ENCODE assay signal across 22 cellular contexts in the genomic region with DNA sequence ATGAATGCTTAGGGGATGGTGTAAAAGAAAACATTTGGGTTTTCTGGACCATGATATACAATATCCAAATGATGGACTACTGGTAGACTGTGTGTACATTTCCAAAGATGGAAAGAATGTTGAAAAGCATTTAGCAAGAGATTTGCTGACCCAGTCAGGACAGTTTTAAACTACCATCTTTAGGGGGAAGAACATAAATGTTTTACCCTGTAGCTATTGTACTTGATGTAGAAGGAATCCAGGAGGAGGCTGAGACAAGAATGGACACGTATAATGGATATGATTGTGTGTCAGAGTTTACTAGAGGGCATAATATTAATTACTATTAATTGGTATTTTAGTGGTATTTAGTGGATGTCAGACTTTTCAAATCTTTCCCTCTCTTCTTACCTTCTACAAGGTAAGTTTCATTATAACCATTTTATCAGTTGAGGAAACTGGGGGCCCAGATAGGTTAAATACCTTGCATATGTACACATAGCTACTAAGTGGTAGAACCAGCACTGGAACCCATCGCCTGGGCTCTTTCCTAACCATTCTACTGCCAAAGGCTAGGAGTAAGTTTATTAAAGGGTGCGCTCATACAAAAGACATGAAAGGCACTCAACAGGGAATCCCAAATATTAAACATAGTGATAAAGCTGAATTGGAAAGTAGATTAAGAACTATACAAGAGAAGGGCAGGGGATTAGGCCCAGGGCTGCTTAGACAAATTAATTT. TPM values are rescaled to one million over a fixed set of nuclear protein-coding genes. Genes with fewer than 3 reads are reported as not detected.
DNase-seq lines count a peak whose midpoint lies in the region; ATAC-seq, FAIRE-seq and TF ChIP-seq lines count a peak whose summit lies in the region.
"Had no signal": no experiment of that assay in that cellular context is flagged by ENCODE, and none has a peak within 500 bp of the region (broad histone marks: within the 10 kb centered on the region; RNA-seq: fewer than 3 reads in every experiment).

No MANE protein-coding gene starts in this region.

- no peak overlapping the region for H4K8ac ChIP-seq in IMR-90 (ENCODE audit: low read depth in 2 of 2, low read length in 2 of 2)

- no peak overlapping the region for H2BK15ac ChIP-seq in IMR-90 (ENCODE audit: low read depth, low read length)

- no peaks in the 10 kb centered on the region for H3K36me3 ChIP-seq in IMR-90 (ENCODE audit: control insufficient read depth, insufficient read depth, low read length)
- H3K36me3 ChIP-seq in bronchial epithelial cell (ENCODE audit: control insufficient read depth, insufficient read depth, low read length), result no peaks in the 10 kb centered on the region
- H3K36me3 ChIP-seq: BLaER1 treated with 17β-estradiol and CSF1 and Interleukin-3, amounts not matched to agents 10 nM and 100 nM had no signal

- no peak overlapping the region for H3K14ac ChIP-seq in IMR-90 (replicated peaks; ENCODE audit: low read depth, low read length)

- no peaks in the 10 kb centered on the region for H3K9me3 ChIP-seq in IMR-90 (ENCODE audit: control insufficient read depth, insufficient read depth, low read length)
- H3K9me3 ChIP-seq: A549; BLaER1 treated with 17β-estradiol and CSF1 and Interleukin-3, amounts not matched to agents 10 nM and 100 nM; Caco-2 had no signal

- no TSS peak for BruUV-seq in IMR-90 (replicated peaks; lab: Mats Ljungman, UMichigan)

- no peaks in the 10 kb centered on the region for H3K9me3 Mint-ChIP-seq in mesothelial cell of epicardium
- H3K9me3 Mint-ChIP-seq: CD4-positive, alpha-beta T cell; CD8-positive, alpha-beta T cell had no signal

- no peak for FAIRE-seq in bronchial epithelial cell (lab: Jason Lieb, UNC)
- FAIRE-seq: A549, D721Med, GM12891, GM18507 had no signal

- no peaks in the 10 kb centered on the region for H3K9me1 ChIP-seq in IMR-90 (ENCODE audit: insufficient read depth, low read length)

- no peak overlapping the region for H4K5ac ChIP-seq in IMR-90 (ENCODE audit: low read depth, low read length)

- peaks cover 9% of the 10 kb centered on the region for H3K27me3 ChIP-seq in IMR-90 (ENCODE audit: control insufficient read depth, insufficient read depth, low read length)
- H3K27me3 ChIP-seq in bronchial epithelial cell (ENCODE audit: control insufficient read depth, insufficient read depth, low read length), result peaks cover 2% of the 10 kb centered on the region
- peaks cover 38% of the 10 kb centered on the region for H3K27me3 ChIP-seq in foreskin keratinocyte
- H3K27me3 ChIP-seq: BLaER1 treated with 17β-estradiol and CSF1 and Interleukin-3, amounts not matched to agents 10 nM and 100 nM had no signal

- no peak overlapping the region for H3K4me2 ChIP-seq in IMR-90 (ENCODE audit: low read depth, low read length)
- H3K4me2 ChIP-seq: A549; BLaER1 treated with 17β-estradiol and CSF1 and Interleukin-3, amounts not matched to agents 10 nM and 100 nM had no signal

- H2AK5ac ChIP-seq in IMR-90 (ENCODE audit: low read depth, low read length), result no peak overlapping the region

- in situ Hi-C loops in IMR-90 (cut with MboI; ENCODE audit: low sequenced_read_pairs), result no loop called here

- no peak overlapping the region for H3K4me3 Mint-ChIP-seq in mesothelial cell of epicardium
- H3K4me3 Mint-ChIP-seq: B cell; CD4-positive, alpha-beta T cell; CD8-positive, alpha-beta T cell had no signal

- intact Hi-C loops in IMR-90 (cut with micrococcal nuclease), result no loop called here
- intact Hi-C loops in sciatic nerve (cut with DNase I), result no loop called here

- TF ChIP-seq CTCF in IMR-90 (conservative IDR thresholded peaks at IDR 0.05; ENCODE audit: low read depth, low read length) (no peak), bronchial epithelial cell (IDR thresholded peaks at IDR 0.05; ENCODE audit: insufficient read depth, low read length, severe bottlenecking) (no peak), foreskin keratinocyte (conservative IDR thresholded peaks at IDR 0.05) (no peak), mesothelial cell of epicardium (IDR thresholded peaks at IDR 0.05; ENCODE audit: unreplicated experiment) (no peak)

- H3K4me3 ChIP-seq in IMR-90 (ENCODE audit: insufficient read depth, low read depth, low read length) (no peak overlapping the region), bronchial epithelial cell (ENCODE audit: low read depth, low read length) (no peak overlapping the region)
- H3K4me3 ChIP-seq: A549; BLaER1 treated with 17β-estradiol and CSF1 and Interleukin-3, amounts not matched to agents 10 nM and 100 nM had no signal

- no peak for TF ChIP-seq RAD21 in IMR-90 (IDR thresholded peaks at IDR 0.05; ENCODE audit: low read length)

- no peak overlapping the region for H3K9ac ChIP-seq in IMR-90 (ENCODE audit: low read depth, low read length)
- H3K9ac ChIP-seq: BLaER1 treated with 17β-estradiol and CSF1 and Interleukin-3, amounts not matched to agents 10 nM and 100 nM had no signal

- ATAC-seq in IMR-90 (ENCODE audit: low read depth), result peak; percentile 14; the same call in 1 of the 2 replicates
- peak; percentile 27 for ATAC-seq in foreskin keratinocyte
- no peak for ATAC-seq in sciatic nerve
- ATAC-seq in GM18505 (IDR thresholded peaks at IDR 0.05; ENCODE audit: unreplicated experiment), result no peak
- ATAC-seq: A549; CD8-positive, alpha-beta T cell had no signal

- no peak overlapping the region for H2BK120ac ChIP-seq in IMR-90 (ENCODE audit: low read depth, low read length)

- H3K27me3 Mint-ChIP-seq in mesothelial cell of epicardium (ENCODE audit: low read depth), result peaks cover 33% of the 10 kb centered on the region

- H2AK9ac ChIP-seq in IMR-90 (replicated peaks; ENCODE audit: low read depth, low read length, poor library complexity), result no peak overlapping the region

- peaks cover 3% of the 10 kb centered on the region for H3K4me1 Mint-ChIP-seq in mesothelial cell of epicardium

- H2BK20ac ChIP-seq in IMR-90 (ENCODE audit: low read depth, low read length), result no peak overlapping the region

- no peak overlapping the region for H3K56ac ChIP-seq in IMR-90 (ENCODE audit: extremely low read depth, insufficient read depth, low read length)

- no CpG with 5 or more reads among the region's 3 CpGs for WGBS in IMR-90 (ENCODE audit: extremely low coverage in 2 of 2, insufficient read length in 1 of 2), 2 experiments

- CTCF ChIA-PET in IMR-90 (lab: Yijun Ruan, JAX), result interaction anchor here (1.3 to 1.5 kb wide), 2 partner anchors 9 to 11 kb away, joined by 3 to 5 read pairs; partner anchors contain the start of gene TACR1

- no peak overlapping the region for H3K27ac Mint-ChIP-seq in mesothelial cell of epicardium
- H3K27ac Mint-ChIP-seq: B cell; CD4-positive, alpha-beta T cell; CD8-positive, alpha-beta T cell had no signal

- dilution Hi-C loops in IMR-90 (cut with HindIII; ENCODE audit: low sequenced_read_pairs, unreplicated experiment), result no loop called here

- H3K18ac ChIP-seq in IMR-90 (ENCODE audit: low read depth, low read length), result no peak overlapping the region

- no peak overlapping the region for H2AFZ ChIP-seq in IMR-90 (replicated peaks; ENCODE audit: low read length, poor library complexity)

- H3K79me1 ChIP-seq in IMR-90 (ENCODE audit: low read depth in 1 of 2, low read length in 2 of 2), result no peaks in the 10 kb centered on the region

- H3K27ac ChIP-seq in IMR-90 (ENCODE audit: insufficient read depth, low read length), result no peak overlapping the region
- H3K27ac ChIP-seq in foreskin keratinocyte, result no peak overlapping the region
- H3K27ac ChIP-seq: 22Rv1; A549; BLaER1 treated with 17β-estradiol and CSF1 and Interleukin-3, amounts not matched to agents 10 nM and 100 nM; C4-2B had no signal

- H2BK5ac ChIP-seq in IMR-90 (ENCODE audit: low read depth, low read length, poor library complexity, severe bottlenecking), result no peak overlapping the region

- no peaks in the 10 kb centered on the region for H4K20me1 ChIP-seq in IMR-90 (ENCODE audit: insufficient read depth, low read length)
- H4K20me1 ChIP-seq: BLaER1 treated with 17β-estradiol and CSF1 and Interleukin-3, amounts not matched to agents 10 nM and 100 nM had no signal

- TF ChIP-seq POLR2A in IMR-90 (IDR thresholded peaks at IDR 0.05; ENCODE audit: low read depth, low read length) (no peak), GM18505 (IDR thresholded peaks at IDR 0.05; ENCODE audit: borderline replicate concordance, extremely low read depth, insufficient read depth, insufficient read length) (no peak)

- POLR2A ChIA-PET in IMR-90 (lab: Charles Lee; ENCODE audit: unreplicated experiment), result no interaction called here

- H3K4me1 ChIP-seq in IMR-90 (ENCODE audit: control insufficient read depth, insufficient read depth, low read length) (no peaks in the 10 kb centered on the region), foreskin keratinocyte (peaks cover 4% of the 10 kb centered on the region)
- H3K4me1 ChIP-seq: A549, Caco-2 had no signal

- no peak overlapping the region for H4K91ac ChIP-seq in IMR-90 (ENCODE audit: insufficient read depth, low read depth, low read length)

- no peak for DNase-seq in IMR-90
- DNase-seq in bronchial epithelial cell (ENCODE audit: low read depth), result peak; percentile 51
- peak; percentile 11 to 53 for DNase-seq in foreskin keratinocyte
- DNase-seq in sciatic nerve (ENCODE audit: low spot score), result no peak
- DNase-seq in mesothelial cell of epicardium (ENCODE audit: low spot score in 2 of 2, unreplicated experiment in 2 of 2), result no peak
- DNase-seq: AML-193; Caco-2; Calu3; CD4-positive, alpha-beta T cell; CD8-positive, alpha-beta T cell; DMS79 treated with DMSO at 0.1 percent for 48 hours; GF-D8 had no signal

- no peak overlapping the region for H3K4ac ChIP-seq in IMR-90 (ENCODE audit: low read depth, low read length)

- no peak overlapping the region for H3K23ac ChIP-seq in IMR-90 (ENCODE audit: low read depth, low read length)

- H3K36me3 Mint-ChIP-seq in mesothelial cell of epicardium, result no peaks in the 10 kb centered on the region
- H3K36me3 Mint-ChIP-seq: CD8-positive, alpha-beta T cell had no signal

TF ChIP-seq in IMR-90, 13 proteins besides CTCF, POLR2A, EP300 and RAD21 (continues in another document):
- no peak for TF ChIP-seq USF2 (IDR thresholded peaks at IDR 0.05; ENCODE audit: low read depth, low read length)
- TF ChIP-seq MAFK (IDR thresholded peaks at IDR 0.05; ENCODE audit: low read depth, low read length), result no peak

RNA-seq across cellular contexts. Expression of gene TACR1, which starts 8.9 kb away (rescaled TPM):
- total RNA-seq in IMR-90 (2012; rRNA removed), result under 0.01 TPM in 2 replicates
- polyA plus RNA-seq in IMR-90 (2012; rRNA removed), result 0.06 and 0.09 TPM in 2 replicates
- polyA plus RNA-seq in IMR-90 (2012; cell fraction: cytosol; rRNA removed), result 0.02 TPM in 1 of 2 replicates, not detected in the other
- polyA plus RNA-seq in IMR-90 (2012; cell fraction: nucleus; rRNA removed; ENCODE audit: low replicate concordance), result 0.10 and 0.23 TPM in 2 replicates
- total RNA-seq in bronchial epithelial cell, result not detected in 2 replicates
- total RNA-seq in foreskin keratinocyte, result not detected in 2 replicates
- polyA plus RNA-seq in foreskin keratinocyte, result not detected in 2 replicates
- 9.7 TPM for total RNA-seq in sciatic nerve
- 0.09 to 0.38 TPM (median 0.20 TPM) in 3 replicates for total RNA-seq in mesothelial cell of epicardium
- total RNA-seq: A172, Calu3 had no signal

Comparison
In these comparisons a context has a peak if more than half of its experiments do, and no peak if none do; other contexts are left out.
1. ATAC-seq: peak in IMR-90 (single experiment) and foreskin keratinocyte (single experiment); none in sciatic nerve (single experiment) and GM18505 (single experiment).
2. DNase-seq: peak in bronchial epithelial cell (single experiment) and foreskin keratinocyte (2 of 2); none in IMR-90 (single experiment), sciatic nerve (single experiment) and mesothelial cell of epicardium (0 of 2).